In genomic region chr14:73393375-73393774, GRCh38 we compare ENCODE assay signal across 21 cellular contexts.
A peak's percentile ranks its signal among the peaks of the same experiment; 100 is the strongest.
DNase-seq lines count a peak whose midpoint lies in the region; ATAC-seq and TF ChIP-seq lines count a peak whose summit lies in the region.
"Had no signal": no experiment of that assay in that cellular context is flagged by ENCODE, and none has a peak within 500 bp of the region (broad histone marks: within the 10 kb centered on the region; RNA-seq: fewer than 3 reads in every experiment).

No MANE protein-coding gene starts in this region.

- H3K36me3 ChIP-seq in HEK293 (ENCODE audit: control insufficient read depth in 2 of 2, insufficient read depth in 1 of 2, low read length in 2 of 2) (no peaks in the 10 kb centered on the region), upper lobe of left lung (peaks cover 0 to 2% (median 0%) of the 10 kb centered on the region in 4 donors)
- H3K36me3 ChIP-seq: ascending aorta, right atrium auricular region had no signal

- DNase-seq in DMS53 treated with DMSO at 0.1 percent for 48 hours (lab: John Stamatoyannopoulos, UW; ENCODE audit: unreplicated experiment) (peak; percentile 42), NCI-H2196 treated with DMSO at 0.1 percent for 48 hours (lab: John Stamatoyannopoulos, UW; ENCODE audit: unreplicated experiment) (peak; percentile 31), left lobe of liver (ENCODE audit: low spot score) (no peak), NCI-H526 treated with DMSO at 0.1 percent for 48 hours (lab: John Stamatoyannopoulos, UW) (no peak), lower leg skin (ENCODE audit: low spot score in 2 of 2) (no peak), upper lobe of left lung (no peak)
- DNase-seq: activated CD4-positive, alpha-beta T cell treated with anti-CD3 and anti-CD28 coated beads for 4 hours; CD4-positive, alpha-beta T cell; central memory CD4-positive, alpha-beta T cell; foreskin fibroblast; H7; Kasumi-1; kidney; NCI-H146; NCI-H510A treated with DMSO at 0.1 percent for 48 hours; occipital lobe; OCI-M1; Right ventricle myocardium superior had no signal

- CTCF ChIA-PET in HEK293 (lab: Yijun Ruan, JAX): no interaction called here

- no peak for TF ChIP-seq EP300 in upper lobe of left lung (IDR thresholded peaks at IDR 0.05)

- H3K4me3 ChIP-seq in HEK293 (ENCODE audit: low read depth, low read length): no peak overlapping the region
- H3K4me3 ChIP-seq in lower leg skin (ENCODE audit: low read depth, poor library complexity, severe bottlenecking): no peak overlapping the region
- H3K4me3 ChIP-seq in upper lobe of left lung: no peak overlapping the region
- H3K4me3 ChIP-seq: ascending aorta, right atrium auricular region had no signal

- POLR2A ChIA-PET in HEK293 (lab: Yijun Ruan, JAX): no interaction called here

- ATAC-seq in left lobe of liver: peak; percentile 59
- no peak for ATAC-seq in upper lobe of left lung (ENCODE audit: low FRiP score in 2 of 2)

- intact Hi-C loops in lower leg skin (cut with DNase I; ENCODE audit: low total_unique reads): no loop called here

- H3K4me1 ChIP-seq in HEK293 (ENCODE audit: control insufficient read depth, insufficient read depth, low read length) (peaks cover 21% of the 10 kb centered on the region; the same call in 1 of the 2 replicates), upper lobe of left lung (peaks cover 0 to 19% (median 15%) of the 10 kb centered on the region in 4 donors)
- H3K4me1 ChIP-seq: ascending aorta, right atrium auricular region had no signal

- H3K9me3 ChIP-seq in HEK293 (ENCODE audit: control insufficient read depth, insufficient read depth, low read depth, low read length) (no peaks in the 10 kb centered on the region), upper lobe of left lung (no peaks in the 10 kb centered on the region)
- H3K9me3 ChIP-seq: ascending aorta, right atrium auricular region had no signal

- H3K27me3 ChIP-seq in upper lobe of left lung: no peaks in the 10 kb centered on the region
- H3K27me3 ChIP-seq: ascending aorta, right atrium auricular region had no signal

- TF ChIP-seq CTCF in HEK293 (tag by site-specific recombination; IDR thresholded peaks at IDR 0.05) (no peak), lower leg skin (IDR thresholded peaks at IDR 0.05) (no peak), upper lobe of left lung (IDR thresholded peaks at IDR 0.05) (no peak)

- H3K27ac ChIP-seq in HEK293 (ENCODE audit: extremely low read depth, low read depth, low read length) (no peak overlapping the region), upper lobe of left lung (no peak overlapping the region)
- H3K27ac ChIP-seq: ascending aorta, right atrium auricular region had no signal

- TF ChIP-seq POLR2A in lower leg skin (IDR thresholded peaks at IDR 0.05) (no peak), upper lobe of left lung (IDR thresholded peaks at IDR 0.05) (no peak)

TF ChIP-seq in HEK293, 187 proteins besides CTCF, POLR2A, EP300 and RAD21:
- no peak for TF ChIP-seq ZNF555 (tag by site-specific recombination; conservative IDR thresholded peaks at IDR 0.05)
- TF ChIP-seq, protein P1, sequence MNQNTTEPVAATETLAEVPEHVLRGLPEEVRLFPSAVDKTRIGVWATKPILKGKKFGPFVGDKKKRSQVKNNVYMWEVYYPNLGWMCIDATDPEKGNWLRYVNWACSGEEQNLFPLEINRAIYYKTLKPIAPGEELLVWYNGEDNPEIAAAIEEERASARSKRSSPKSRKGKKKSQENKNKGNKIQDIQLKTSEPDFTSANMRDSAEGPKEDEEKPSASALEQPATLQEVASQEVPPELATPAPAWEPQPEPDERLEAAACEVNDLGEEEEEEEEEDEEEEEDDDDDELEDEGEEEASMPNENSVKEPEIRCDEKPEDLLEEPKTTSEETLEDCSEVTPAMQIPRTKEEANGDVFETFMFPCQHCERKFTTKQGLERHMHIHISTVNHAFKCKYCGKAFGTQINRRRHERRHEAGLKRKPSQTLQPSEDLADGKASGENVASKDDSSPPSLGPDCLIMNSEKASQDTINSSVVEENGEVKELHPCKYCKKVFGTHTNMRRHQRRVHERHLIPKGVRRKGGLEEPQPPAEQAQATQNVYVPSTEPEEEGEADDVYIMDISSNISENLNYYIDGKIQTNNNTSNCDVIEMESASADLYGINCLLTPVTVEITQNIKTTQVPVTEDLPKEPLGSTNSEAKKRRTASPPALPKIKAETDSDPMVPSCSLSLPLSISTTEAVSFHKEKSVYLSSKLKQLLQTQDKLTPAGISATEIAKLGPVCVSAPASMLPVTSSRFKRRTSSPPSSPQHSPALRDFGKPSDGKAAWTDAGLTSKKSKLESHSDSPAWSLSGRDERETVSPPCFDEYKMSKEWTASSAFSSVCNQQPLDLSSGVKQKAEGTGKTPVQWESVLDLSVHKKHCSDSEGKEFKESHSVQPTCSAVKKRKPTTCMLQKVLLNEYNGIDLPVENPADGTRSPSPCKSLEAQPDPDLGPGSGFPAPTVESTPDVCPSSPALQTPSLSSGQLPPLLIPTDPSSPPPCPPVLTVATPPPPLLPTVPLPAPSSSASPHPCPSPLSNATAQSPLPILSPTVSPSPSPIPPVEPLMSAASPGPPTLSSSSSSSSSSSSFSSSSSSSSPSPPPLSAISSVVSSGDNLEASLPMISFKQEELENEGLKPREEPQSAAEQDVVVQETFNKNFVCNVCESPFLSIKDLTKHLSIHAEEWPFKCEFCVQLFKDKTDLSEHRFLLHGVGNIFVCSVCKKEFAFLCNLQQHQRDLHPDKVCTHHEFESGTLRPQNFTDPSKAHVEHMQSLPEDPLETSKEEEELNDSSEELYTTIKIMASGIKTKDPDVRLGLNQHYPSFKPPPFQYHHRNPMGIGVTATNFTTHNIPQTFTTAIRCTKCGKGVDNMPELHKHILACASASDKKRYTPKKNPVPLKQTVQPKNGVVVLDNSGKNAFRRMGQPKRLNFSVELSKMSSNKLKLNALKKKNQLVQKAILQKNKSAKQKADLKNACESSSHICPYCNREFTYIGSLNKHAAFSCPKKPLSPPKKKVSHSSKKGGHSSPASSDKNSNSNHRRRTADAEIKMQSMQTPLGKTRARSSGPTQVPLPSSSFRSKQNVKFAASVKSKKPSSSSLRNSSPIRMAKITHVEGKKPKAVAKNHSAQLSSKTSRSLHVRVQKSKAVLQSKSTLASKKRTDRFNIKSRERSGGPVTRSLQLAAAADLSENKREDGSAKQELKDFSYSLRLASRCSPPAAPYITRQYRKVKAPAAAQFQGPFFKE (tag by site-specific recombination; IDR thresholded peaks at IDR 0.05; ENCODE audit: borderline replicate concordance): no peak
- peak; percentile 66 for TF ChIP-seq PRDM6 (tag by site-specific recombination; IDR thresholded peaks at IDR 0.05)
- TF ChIP-seq SCRT2 (tag by site-specific recombination; IDR thresholded peaks at IDR 0.05): peak; percentile 80
- TF ChIP-seq ZNF791 (tag by site-specific recombination; IDR thresholded peaks at IDR 0.05): no peak
- 0 out of 2 replicates have a peak, but pooled peaks have one; percentile 53 for TF ChIP-seq ZSCAN16 (tag by site-specific recombination; IDR thresholded peaks at IDR 0.05)
- 0 out of 2 replicates have a peak, but pooled peaks have one; percentile 9 for TF ChIP-seq ZSCAN30 (tag by site-specific recombination; IDR thresholded peaks at IDR 0.05)
- TF ChIP-seq, protein P2, sequence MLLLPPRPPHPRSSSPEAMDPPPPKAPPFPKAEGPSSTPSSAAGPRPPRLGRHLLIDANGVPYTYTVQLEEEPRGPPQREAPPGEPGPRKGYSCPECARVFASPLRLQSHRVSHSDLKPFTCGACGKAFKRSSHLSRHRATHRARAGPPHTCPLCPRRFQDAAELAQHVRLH (tag by site-specific recombination; IDR thresholded peaks at IDR 0.05): no peak

Comparison
In these comparisons a context has a peak if more than half of its experiments do, and no peak if none do; other contexts are left out.
1. DNase-seq: peak in DMS53 treated with DMSO at 0.1 percent for 48 hours (single experiment) and NCI-H2196 treated with DMSO at 0.1 percent for 48 hours (single experiment); none in left lobe of liver (single experiment), NCI-H526 treated with DMSO at 0.1 percent for 48 hours (single experiment), lower leg skin (0 of 2) and upper lobe of left lung (0 of 2).